1 cellular context compared by ENCODE assay signal in genomic region chr7:74338366-74339108, GRCh38.
TF ChIP-seq lines count a peak whose summit lies in the region.

No MANE protein-coding gene starts in this region.

TF ChIP-seq in GM23338, 12 proteins besides CTCF, POLR2A, EP300 and RAD21 (continued from another document):
- TF ChIP-seq POLR2AphosphoS5 (IDR thresholded peaks at IDR 0.05; ENCODE audit: low read depth) (no peak), EZH2phosphoT487 (IDR thresholded peaks at IDR 0.05; ENCODE audit: unreplicated experiment) (no peak), ZNF331 (CRISPR knock-in tag; IDR thresholded peaks at IDR 0.05; ENCODE audit: low read depth) (no peak), ZNF114 (CRISPR knock-in tag; IDR thresholded peaks at IDR 0.05) (no peak), CREB1 (CRISPR knock-in tag; IDR thresholded peaks at IDR 0.05; ENCODE audit: low read depth) (no peak)
- TF ChIP-seq, protein P1, sequence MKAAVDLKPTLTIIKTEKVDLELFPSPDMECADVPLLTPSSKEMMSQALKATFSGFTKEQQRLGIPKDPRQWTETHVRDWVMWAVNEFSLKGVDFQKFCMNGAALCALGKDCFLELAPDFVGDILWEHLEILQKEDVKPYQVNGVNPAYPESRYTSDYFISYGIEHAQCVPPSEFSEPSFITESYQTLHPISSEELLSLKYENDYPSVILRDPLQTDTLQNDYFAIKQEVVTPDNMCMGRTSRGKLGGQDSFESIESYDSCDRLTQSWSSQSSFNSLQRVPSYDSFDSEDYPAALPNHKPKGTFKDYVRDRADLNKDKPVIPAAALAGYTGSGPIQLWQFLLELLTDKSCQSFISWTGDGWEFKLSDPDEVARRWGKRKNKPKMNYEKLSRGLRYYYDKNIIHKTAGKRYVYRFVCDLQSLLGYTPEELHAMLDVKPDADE (IDR thresholded peaks at IDR 0.05) = no peak
- TF ChIP-seq, protein P2, sequence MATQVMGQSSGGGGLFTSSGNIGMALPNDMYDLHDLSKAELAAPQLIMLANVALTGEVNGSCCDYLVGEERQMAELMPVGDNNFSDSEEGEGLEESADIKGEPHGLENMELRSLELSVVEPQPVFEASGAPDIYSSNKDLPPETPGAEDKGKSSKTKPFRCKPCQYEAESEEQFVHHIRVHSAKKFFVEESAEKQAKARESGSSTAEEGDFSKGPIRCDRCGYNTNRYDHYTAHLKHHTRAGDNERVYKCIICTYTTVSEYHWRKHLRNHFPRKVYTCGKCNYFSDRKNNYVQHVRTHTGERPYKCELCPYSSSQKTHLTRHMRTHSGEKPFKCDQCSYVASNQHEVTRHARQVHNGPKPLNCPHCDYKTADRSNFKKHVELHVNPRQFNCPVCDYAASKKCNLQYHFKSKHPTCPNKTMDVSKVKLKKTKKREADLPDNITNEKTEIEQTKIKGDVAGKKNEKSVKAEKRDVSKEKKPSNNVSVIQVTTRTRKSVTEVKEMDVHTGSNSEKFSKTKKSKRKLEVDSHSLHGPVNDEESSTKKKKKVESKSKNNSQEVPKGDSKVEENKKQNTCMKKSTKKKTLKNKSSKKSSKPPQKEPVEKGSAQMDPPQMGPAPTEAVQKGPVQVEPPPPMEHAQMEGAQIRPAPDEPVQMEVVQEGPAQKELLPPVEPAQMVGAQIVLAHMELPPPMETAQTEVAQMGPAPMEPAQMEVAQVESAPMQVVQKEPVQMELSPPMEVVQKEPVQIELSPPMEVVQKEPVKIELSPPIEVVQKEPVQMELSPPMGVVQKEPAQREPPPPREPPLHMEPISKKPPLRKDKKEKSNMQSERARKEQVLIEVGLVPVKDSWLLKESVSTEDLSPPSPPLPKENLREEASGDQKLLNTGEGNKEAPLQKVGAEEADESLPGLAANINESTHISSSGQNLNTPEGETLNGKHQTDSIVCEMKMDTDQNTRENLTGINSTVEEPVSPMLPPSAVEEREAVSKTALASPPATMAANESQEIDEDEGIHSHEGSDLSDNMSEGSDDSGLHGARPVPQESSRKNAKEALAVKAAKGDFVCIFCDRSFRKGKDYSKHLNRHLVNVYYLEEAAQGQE (IDR thresholded peaks at IDR 0.05; ENCODE audit: unreplicated experiment) = no peak
